ENCODE assay signal across 20 cellular contexts in genomic region chr12:89476232-89476631, GRCh38.
"Had no signal": no experiment of that assay in that cellular context is flagged by ENCODE, and none has a peak within 500 bp of the region (broad histone marks: within the 10 kb centered on the region; RNA-seq: fewer than 3 reads in every experiment).

No MANE protein-coding gene starts in this region.

- H3K9me3 Mint-ChIP-seq: neural progenitor cell, type B pancreatic cell had no signal

- H3K4me3 Mint-ChIP-seq: neural progenitor cell, type B pancreatic cell had no signal

- H3K27me3 Mint-ChIP-seq: natural killer cell treated with Interleukin-12 subunit alpha and Interleukin-12 subunit beta and Interleukin-15 and Interleukin-18, amount 100 ng/mL, for 72 hours; progenitor cell of endocrine pancreas; type B pancreatic cell had no signal

- H3K36me3 Mint-ChIP-seq: natural killer cell treated with Interleukin-12 subunit alpha and Interleukin-12 subunit beta and Interleukin-15 and Interleukin-18, amount 100 ng/mL, for 72 hours; neural progenitor cell; type B pancreatic cell had no signal

- H3K27ac Mint-ChIP-seq: neural progenitor cell, progenitor cell of endocrine pancreas, type B pancreatic cell had no signal

- H3K4me1 Mint-ChIP-seq: neural progenitor cell had no signal

- H3K9me3 ChIP-seq: esophagus squamous epithelium, gastroesophageal sphincter, left ventricle myocardium inferior, lower lobe of right lung, ovary, suprapubic skin, thyroid gland had no signal

- DNase-seq: dermis blood vessel endothelial cell; esophagus squamous epithelium; glutamatergic neuron; left cardiac atrium; left ventricle myocardium inferior; lower lobe of right lung; midbrain; nucleus accumbens; ovary; right cardiac atrium; small intestine; stimulated activated CD4-positive, alpha-beta T cell treated with anti-CD3 and anti-CD28 coated beads, Interleukin-2, amount 100 ng/mL, for 48 hours; stimulated activated naive CD8-positive, alpha-beta T cell treated with anti-CD3 and anti-CD28 coated beads, Interleukin-15, Interleukin-2, amounts not matched to agents 100 U/mL and 50 U/mL, for 24 hours; thyroid gland had no signal

- ATAC-seq: gastroesophageal sphincter; left cardiac atrium; lower lobe of right lung; natural killer cell treated with Interleukin-12 subunit alpha and Interleukin-12 subunit beta and Interleukin-15 and Interleukin-18, amount 100 ng/mL, for 72 hours; right cardiac atrium; stimulated activated naive CD8-positive, alpha-beta T cell treated with anti-CD3 and anti-CD28 coated beads, Interleukin-15, Interleukin-2, amounts not matched to agents 100 U/mL and 50 U/mL, for 24 hours had no signal
